10 cellular contexts compared by ENCODE assay signal in genomic region chr5:87069974-87070608, GRCh38.
DNase-seq lines count a peak whose midpoint lies in the region; ATAC-seq and TF ChIP-seq lines count a peak whose summit lies in the region.
"Had no signal": no experiment of that assay in that cellular context is flagged by ENCODE, and none has a peak within 500 bp of the region (broad histone marks: within the 10 kb centered on the region; RNA-seq: fewer than 3 reads in every experiment).

No MANE protein-coding gene starts in this region.

- no peaks in the 10 kb centered on the region for H3K27me3 ChIP-seq in neural progenitor cell

- H3K4me3 ChIP-seq in neural progenitor cell, result no peak overlapping the region
- H3K4me3 ChIP-seq: SK-N-MC had no signal

- no peaks in the 10 kb centered on the region for H3K4me1 ChIP-seq in neural progenitor cell

- no peaks in the 10 kb centered on the region for H3K9me3 ChIP-seq in neural progenitor cell (ENCODE audit: low read depth)

- no peak overlapping the region for H3K4me2 ChIP-seq in neural progenitor cell

- H3F3A ChIP-seq in neural progenitor cell (ENCODE audit: low read depth), result no peaks in the 10 kb centered on the region

- ATAC-seq in GM21723 (IDR thresholded peaks at IDR 0.05; ENCODE audit: unreplicated experiment) (peak; percentile 72), HG03097 (IDR thresholded peaks at IDR 0.05; ENCODE audit: low FRiP score, unreplicated experiment) (no peak), HG02588 (IDR thresholded peaks at IDR 0.05; ENCODE audit: unreplicated experiment) (no peak)

- peak; percentile 33 for TF ChIP-seq CTCF in neural progenitor cell (IDR thresholded peaks at IDR 0.05)

- DNase-seq in GM04503 (ENCODE audit: low read depth) (peak; percentile 17), NCI-H226 (peak; percentile 15), dermis blood vessel endothelial cell (peak; percentile 77), neural progenitor cell (ENCODE audit: low spot score) (peak; percentile 6), NCI-H2029 (lab: John Stamatoyannopoulos, UW) (no peak)

- H3K9ac ChIP-seq in neural progenitor cell, result no peak overlapping the region

- H3K27me3 Mint-ChIP-seq in neural progenitor cell (ENCODE audit: insufficient read depth, low read depth), result no peaks in the 10 kb centered on the region

- no peaks in the 10 kb centered on the region for H3K36me3 Mint-ChIP-seq in neural progenitor cell

- no peak overlapping the region for H2AFZ ChIP-seq in neural progenitor cell (replicated peaks)

- no peak overlapping the region for H3K4me3 Mint-ChIP-seq in neural progenitor cell
- H3K4me3 Mint-ChIP-seq: neural crest cell had no signal

- no peaks in the 10 kb centered on the region for H3K9me3 Mint-ChIP-seq in neural progenitor cell
- H3K9me3 Mint-ChIP-seq: neural crest cell had no signal

- H3K27ac Mint-ChIP-seq in neural progenitor cell, result no peak overlapping the region

- no peaks in the 10 kb centered on the region for H3K79me2 ChIP-seq in neural progenitor cell (ENCODE audit: low read depth)

- H3K36me3 ChIP-seq in neural progenitor cell, result no peaks in the 10 kb centered on the region

- no peak overlapping the region for H3K27ac ChIP-seq in neural progenitor cell
- H3K27ac ChIP-seq: SK-N-MC had no signal

- H3K4me1 Mint-ChIP-seq in neural progenitor cell, result no peaks in the 10 kb centered on the region

- no peaks in the 10 kb centered on the region for H4K20me1 ChIP-seq in neural progenitor cell (ENCODE audit: low read depth)
